In genomic region chr17:53409588-53409987, GRCh38 we compare ENCODE assay signal across 28 cellular contexts.
"Had no signal": no experiment of that assay in that cellular context is flagged by ENCODE, and none has a peak within 500 bp of the region (broad histone marks: within the 10 kb centered on the region; RNA-seq: fewer than 3 reads in every experiment).

No MANE protein-coding gene starts in this region.

- H3K4me1 ChIP-seq: colonic mucosa, esophagus muscularis mucosa, esophagus squamous epithelium, foreskin keratinocyte, gastrocnemius medialis, gastroesophageal sphincter, heart left ventricle, heart right ventricle had no signal

- H3K36me3 ChIP-seq: colonic mucosa, esophagus muscularis mucosa, esophagus squamous epithelium, gastrocnemius medialis, gastroesophageal sphincter, heart left ventricle, heart right ventricle had no signal

- FAIRE-seq: colon, endometrium, endothelial cell of umbilical vein had no signal

- H3K9me3 ChIP-seq: colonic mucosa had no signal

- H3K4me3 Mint-ChIP-seq: dendritic cell treated with granulocyte-macrophage colony-stimulating factor and Interleukin-4, amounts not matched to agents 40 ng/mL and 50 ng/mL, for 4 days; effector memory CD8-positive, alpha-beta T cell; endodermal cell had no signal

- H3K27me3 Mint-ChIP-seq: dendritic cell treated with granulocyte-macrophage colony-stimulating factor and Interleukin-4, amounts not matched to agents 40 ng/mL and 50 ng/mL, for 4 days; effector memory CD8-positive, alpha-beta T cell had no signal

- H3K27ac Mint-ChIP-seq: dendritic cell treated with granulocyte-macrophage colony-stimulating factor and Interleukin-4, amounts not matched to agents 40 ng/mL and 50 ng/mL, for 4 days; effector memory CD8-positive, alpha-beta T cell; endodermal cell had no signal

- H3K27ac ChIP-seq: colonic mucosa, coronary artery, dorsolateral prefrontal cortex, epithelial cell of prostate, esophagus muscularis mucosa, esophagus squamous epithelium, foreskin keratinocyte, gastrocnemius medialis, gastroesophageal sphincter, heart left ventricle, heart right ventricle had no signal

- ATAC-seq: effector memory CD8-positive, alpha-beta T cell; esophagus mucosa; foreskin keratinocyte; gastrocnemius medialis; gastroesophageal sphincter; heart left ventricle; heart right ventricle had no signal

- DNase-seq: colonic mucosa; cortex of kidney; dermis blood vessel endothelial cell; dorsolateral prefrontal cortex; effector CD4-positive, alpha-beta T cell; effector CD8-positive, alpha-beta T cell; effector memory CD4-positive, alpha-beta T cell; effector memory CD8-positive, alpha-beta T cell; endodermal cell; erythroblast; esophagus squamous epithelium; foreskin fibroblast; foreskin keratinocyte; foreskin melanocyte; gastrocnemius medialis; glutamatergic neuron; head of caudate nucleus; heart left ventricle; heart right ventricle had no signal

- H3K27me3 ChIP-seq: colonic mucosa, dorsolateral prefrontal cortex, esophagus muscularis mucosa, esophagus squamous epithelium, foreskin keratinocyte, gastrocnemius medialis, gastroesophageal sphincter, heart left ventricle, heart right ventricle had no signal

- H3K4me3 ChIP-seq: colonic mucosa, coronary artery, dorsolateral prefrontal cortex, esophagus muscularis mucosa, esophagus squamous epithelium, gastrocnemius medialis, gastroesophageal sphincter, heart left ventricle, heart right ventricle had no signal
